32 cellular contexts compared by ENCODE assay signal in genomic region chr14:75587388-75587787, GRCh38.
"Had no signal": no experiment of that assay in that cellular context is flagged by ENCODE, and none has a peak within 500 bp of the region (broad histone marks: within the 10 kb centered on the region; RNA-seq: fewer than 3 reads in every experiment).

No MANE protein-coding gene starts in this region.

- H3K27me3 Mint-ChIP-seq: activated CD4-positive, alpha-beta memory T cell treated with anti-CD3 and anti-CD28 coated beads for 36 hours; activated CD4-positive, alpha-beta T cell treated with anti-CD3 and anti-CD28 coated beads for 36 hours; activated CD8-positive, alpha-beta memory T cell treated with anti-CD3 and anti-CD28 coated beads, Interleukin-2, amount 10 ng/mL, durations not matched to agents 7 days and 5 days; activated naive CD4-positive, alpha-beta T cell treated with anti-CD3 and anti-CD28 coated beads, Interleukin-2, amount 10 ng/mL, durations not matched to agents 7 days and 5 days; effector memory CD8-positive, alpha-beta T cell; T-helper 17 cell had no signal

- H3K4me3 Mint-ChIP-seq: activated CD4-positive, alpha-beta memory T cell treated with anti-CD3 and anti-CD28 coated beads for 36 hours; activated CD4-positive, alpha-beta T cell treated with anti-CD3 and anti-CD28 coated beads for 36 hours; activated CD4-positive, alpha-beta T cell treated with anti-CD3 and anti-CD28 coated beads, Interleukin-2, amount 10 ng/mL, durations not matched to agents 24 days and 14 days; activated CD8-positive, alpha-beta memory T cell treated with anti-CD3 and anti-CD28 coated beads, Interleukin-2, amount 10 ng/mL, durations not matched to agents 7 days and 5 days; activated CD8-positive, alpha-beta T cell treated with anti-CD3 and anti-CD28 coated beads, Interleukin-2, amount 10 ng/mL, durations not matched to agents 7 days and 5 days; activated naive CD4-positive, alpha-beta T cell treated with anti-CD3 and anti-CD28 coated beads, Interleukin-2, amount 10 ng/mL, durations not matched to agents 7 days and 5 days; activated naive CD8-positive, alpha-beta T cell treated with anti-CD3 and anti-CD28 coated beads, Interleukin-2, amount 10 ng/mL, durations not matched to agents 7 days and 5 days; activated T-helper 1 cell treated with anti-CD3 and anti-CD28 coated beads, Interleukin-12 subunit alpha, Interleukin-12 subunit beta, Interleukin-2, Interleukin-4 antibody, amounts not matched to agents 30 ng/mL and 10 ng/mL and 1 ng/mL, durations not matched to agents 14 hours and 24 hours and 36 hours; effector memory CD8-positive, alpha-beta T cell; T-helper 17 cell; T-helper 2 cell treated with Interferon-gamma antibody and Interleukin-4, amounts not matched to agents 5 μg/mL and 100 μg/mL, for 36 hours had no signal

- H3K27ac Mint-ChIP-seq: activated CD4-positive, alpha-beta memory T cell treated with anti-CD3 and anti-CD28 coated beads for 36 hours; activated CD4-positive, alpha-beta T cell treated with anti-CD3 and anti-CD28 coated beads for 36 hours; activated CD4-positive, alpha-beta T cell treated with anti-CD3 and anti-CD28 coated beads, Interleukin-2, amount 10 ng/mL, durations not matched to agents 24 days and 14 days; activated CD8-positive, alpha-beta memory T cell treated with anti-CD3 and anti-CD28 coated beads, Interleukin-2, amount 10 ng/mL, durations not matched to agents 7 days and 5 days; activated CD8-positive, alpha-beta T cell treated with anti-CD3 and anti-CD28 coated beads, Interleukin-2, amount 10 ng/mL, durations not matched to agents 7 days and 5 days; activated naive CD4-positive, alpha-beta T cell treated with anti-CD3 and anti-CD28 coated beads, Interleukin-2, amount 10 ng/mL, durations not matched to agents 7 days and 5 days; activated naive CD4-positive, alpha-beta T cell treated with anti-CD3 and anti-CD28 coated beads, Interleukin-2, amount 50 U/mL, for 72 hours; activated naive CD8-positive, alpha-beta T cell treated with anti-CD3 and anti-CD28 coated beads, Interleukin-2, amount 10 ng/mL, durations not matched to agents 7 days and 5 days; activated T-helper 1 cell treated with anti-CD3 and anti-CD28 coated beads, Interleukin-12 subunit alpha, Interleukin-12 subunit beta, Interleukin-2, Interleukin-4 antibody, amounts not matched to agents 30 ng/mL and 10 ng/mL and 1 ng/mL, durations not matched to agents 14 hours and 24 hours and 36 hours; activated T-helper 2 cell treated with anti-CD3 and anti-CD28 coated beads, Interferon-gamma antibody, Interleukin-2, Interleukin-4, amounts not matched to agents 10 μg/mL and 5 μg/mL and 100 μg/mL, durations not matched to agents 14 hours and 24 hours and 36 hours; effector memory CD8-positive, alpha-beta T cell; T-helper 17 cell; T-helper 2 cell treated with Interferon-gamma antibody and Interleukin-4, amounts not matched to agents 5 μg/mL and 100 μg/mL, for 36 hours had no signal

- H3K4me1 Mint-ChIP-seq: activated CD4-positive, alpha-beta T cell treated with anti-CD3 and anti-CD28 coated beads for 36 hours; activated CD4-positive, alpha-beta T cell treated with anti-CD3 and anti-CD28 coated beads, Interleukin-2, amount 10 ng/mL, durations not matched to agents 24 days and 14 days; activated CD8-positive, alpha-beta memory T cell treated with anti-CD3 and anti-CD28 coated beads, Interleukin-2, amount 10 ng/mL, durations not matched to agents 7 days and 5 days; activated naive CD4-positive, alpha-beta T cell treated with anti-CD3 and anti-CD28 coated beads, Interleukin-2, amount 10 ng/mL, durations not matched to agents 7 days and 5 days; activated naive CD8-positive, alpha-beta T cell treated with anti-CD3 and anti-CD28 coated beads, Interleukin-2, amount 10 ng/mL, durations not matched to agents 7 days and 5 days had no signal

- H3K36me3 ChIP-seq: cardiac muscle cell, colonic mucosa, esophagus muscularis mucosa, gastroesophageal sphincter, heart right ventricle, WERI-Rb-1 had no signal

- H3K36me3 Mint-ChIP-seq: activated naive CD4-positive, alpha-beta T cell treated with anti-CD3 and anti-CD28 coated beads, Interleukin-2, amount 10 ng/mL, durations not matched to agents 7 days and 5 days; activated naive CD8-positive, alpha-beta T cell treated with anti-CD3 and anti-CD28 coated beads, Interleukin-2, amount 10 ng/mL, durations not matched to agents 7 days and 5 days had no signal

- H3K9me3 Mint-ChIP-seq: activated CD4-positive, alpha-beta memory T cell treated with anti-CD3 and anti-CD28 coated beads for 36 hours; activated CD4-positive, alpha-beta T cell treated with anti-CD3 and anti-CD28 coated beads, Interleukin-2, amount 10 ng/mL, durations not matched to agents 24 days and 14 days; activated T-helper 1 cell treated with anti-CD3 and anti-CD28 coated beads, Interleukin-12 subunit alpha, Interleukin-12 subunit beta, Interleukin-2, Interleukin-4 antibody, amounts not matched to agents 30 ng/mL and 10 ng/mL and 1 ng/mL, durations not matched to agents 14 hours and 24 hours and 36 hours; effector memory CD8-positive, alpha-beta T cell; T-helper 2 cell treated with Interferon-gamma antibody and Interleukin-4, amounts not matched to agents 5 μg/mL and 100 μg/mL, for 36 hours had no signal

- H3K9me3 ChIP-seq: colonic mucosa, esophagus muscularis mucosa, gastroesophageal sphincter, heart right ventricle had no signal

- H3K27ac ChIP-seq: cardiac muscle cell, colonic mucosa, esophagus muscularis mucosa, gastroesophageal sphincter, heart right ventricle, WERI-Rb-1 had no signal

- H3K27me3 ChIP-seq: cardiac muscle cell, colonic mucosa, esophagus muscularis mucosa, gastroesophageal sphincter, heart right ventricle had no signal

- H3K4me3 ChIP-seq: cardiac muscle cell, colonic mucosa, esophagus muscularis mucosa, gastroesophageal sphincter, heart right ventricle had no signal

- H3K4me1 ChIP-seq: colonic mucosa, gastroesophageal sphincter, heart right ventricle had no signal

- DNase-seq: activated CD4-positive, alpha-beta memory T cell treated with anti-CD3 and anti-CD28 coated beads for 36 hours; activated CD4-positive, alpha-beta T cell treated with anti-CD3 and anti-CD28 coated beads for 36 hours; activated CD4-positive, alpha-beta T cell treated with anti-CD3 and anti-CD28 coated beads, Interleukin-2, amount 10 ng/mL, durations not matched to agents 24 days and 14 days; activated CD4-positive, CD25-positive, alpha-beta regulatory T cell; activated CD4-positive, CD25-positive, alpha-beta regulatory T cell treated with anti-CD3 and anti-CD28 coated beads, Interleukin-2, amount 50 U/mL, for 72 hours; activated CD8-positive, alpha-beta memory T cell treated with anti-CD3 and anti-CD28 coated beads, Interleukin-2, amount 10 ng/mL, durations not matched to agents 7 days and 5 days; activated CD8-positive, alpha-beta memory T cell treated with anti-CD3 and anti-CD28 coated beads, Interleukin-2, amount 50 U/mL, for 4 hours; activated CD8-positive, alpha-beta T cell treated with anti-CD3 and anti-CD28 coated beads, Interleukin-2, amount 10 ng/mL, durations not matched to agents 7 days and 5 days; activated effector memory CD4-positive, alpha-beta T cell treated with anti-CD3 and anti-CD28 coated beads, Interleukin-2, amount 50 U/mL, for 16 hours; activated naive CD4-positive, alpha-beta T cell treated with anti-CD3 and anti-CD28 coated beads, Interleukin-2, amount 10 ng/mL, durations not matched to agents 7 days and 5 days; activated naive CD8-positive, alpha-beta T cell treated with anti-CD3 and anti-CD28 coated beads, Interleukin-2, amount 10 ng/mL, durations not matched to agents 7 days and 5 days; activated T-cell treated with anti-CD3 and anti-CD28 coated beads, Interleukin-2, amount 50 U/mL, for 1 hour; activated T-cell treated with anti-CD3 and anti-CD28 coated beads, Interleukin-2, amount 50 U/mL, for 48 hours; central memory CD4-positive, alpha-beta T cell; cerebellar nuclear complex; colonic mucosa; effector CD4-positive, alpha-beta T cell; effector memory CD8-positive, alpha-beta T cell; erythroblast; foreskin melanocyte; heart right ventricle; T-helper 1 cell; T-helper 17 cell; T1000; WERI-Rb-1 had no signal

- ATAC-seq: activated CD4-positive, alpha-beta T cell treated with anti-CD3 and anti-CD28 coated beads for 36 hours; activated CD8-positive, alpha-beta memory T cell treated with anti-CD3 and anti-CD28 coated beads, Interleukin-2, amount 10 ng/mL, durations not matched to agents 7 days and 5 days; activated CD8-positive, alpha-beta T cell treated with anti-CD3 and anti-CD28 coated beads, Interleukin-2, amount 10 ng/mL, durations not matched to agents 7 days and 5 days; activated naive CD4-positive, alpha-beta T cell treated with anti-CD3 and anti-CD28 coated beads, Interleukin-2, amount 50 U/mL, for 72 hours; effector memory CD8-positive, alpha-beta T cell; gastroesophageal sphincter; heart right ventricle; T-helper 17 cell had no signal
